Comparison of ENCODE assay signal across 1 cellular context in genomic region chr9:35102769-35103659, GRCh38.
TF ChIP-seq lines count a peak whose summit lies in the region.

STOML2 (minus strand) TSS chr9:35103131; CDS start chr9:35103094, 37 bp downstream.

TF ChIP-seq in HepG2, 621 proteins besides CTCF, POLR2A, EP300 and RAD21 (continued from another document and continues in another):
- TF ChIP-seq, protein P1, sequence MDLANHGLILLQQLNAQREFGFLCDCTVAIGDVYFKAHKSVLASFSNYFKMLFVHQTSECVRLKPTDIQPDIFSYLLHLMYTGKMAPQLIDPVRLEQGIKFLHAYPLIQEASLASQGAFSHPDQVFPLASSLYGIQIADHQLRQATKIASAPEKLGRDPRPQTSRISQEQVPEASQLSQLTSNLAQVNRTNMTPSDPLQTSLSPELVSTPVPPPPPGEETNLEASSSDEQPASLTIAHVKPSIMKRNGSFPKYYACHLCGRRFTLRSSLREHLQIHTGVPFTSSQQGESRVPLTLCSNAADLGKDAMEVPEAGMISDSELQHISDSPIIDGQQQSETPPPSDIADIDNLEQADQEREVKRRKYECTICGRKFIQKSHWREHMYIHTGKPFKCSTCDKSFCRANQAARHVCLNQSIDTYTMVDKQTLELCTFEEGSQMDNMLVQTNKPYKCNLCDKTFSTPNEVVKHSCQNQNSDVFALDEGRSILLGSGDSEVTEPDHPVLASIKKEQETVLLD (CRISPR knock-in tag; IDR thresholded peaks at IDR 0.05; ENCODE audit: low read depth) = peak; percentile 75
- no peak for TF ChIP-seq CCAR2 (optimal IDR thresholded peaks at IDR 0.05; ENCODE audit: low read depth, low read length)
- peak; percentile 91 for TF ChIP-seq UBTF (CRISPR knock-in tag; IDR thresholded peaks at IDR 0.05)
- TF ChIP-seq MTF1 (CRISPR knock-in tag; IDR thresholded peaks at IDR 0.05) = no peak
- TF ChIP-seq HNRNPH1 (optimal IDR thresholded peaks at IDR 0.05; ENCODE audit: low read depth, low read length) = no peak
- TF ChIP-seq FIP1L1 (IDR thresholded peaks at IDR 0.05; ENCODE audit: borderline replicate concordance, insufficient read depth, low read depth, low read length) = no peak
- no peak for TF ChIP-seq ZNF615 (CRISPR knock-in tag; IDR thresholded peaks at IDR 0.05; ENCODE audit: borderline replicate concordance)
- no peak for TF ChIP-seq POLR2AphosphoS2 (IDR thresholded peaks at IDR 0.05; ENCODE audit: low read depth, low read length)
- peak; percentile 63; the same call in 1 of the 2 replicates for TF ChIP-seq ZSCAN9 (CRISPR knock-in tag; IDR thresholded peaks at IDR 0.05; ENCODE audit: borderline replicate concordance)
- TF ChIP-seq, protein P2, sequence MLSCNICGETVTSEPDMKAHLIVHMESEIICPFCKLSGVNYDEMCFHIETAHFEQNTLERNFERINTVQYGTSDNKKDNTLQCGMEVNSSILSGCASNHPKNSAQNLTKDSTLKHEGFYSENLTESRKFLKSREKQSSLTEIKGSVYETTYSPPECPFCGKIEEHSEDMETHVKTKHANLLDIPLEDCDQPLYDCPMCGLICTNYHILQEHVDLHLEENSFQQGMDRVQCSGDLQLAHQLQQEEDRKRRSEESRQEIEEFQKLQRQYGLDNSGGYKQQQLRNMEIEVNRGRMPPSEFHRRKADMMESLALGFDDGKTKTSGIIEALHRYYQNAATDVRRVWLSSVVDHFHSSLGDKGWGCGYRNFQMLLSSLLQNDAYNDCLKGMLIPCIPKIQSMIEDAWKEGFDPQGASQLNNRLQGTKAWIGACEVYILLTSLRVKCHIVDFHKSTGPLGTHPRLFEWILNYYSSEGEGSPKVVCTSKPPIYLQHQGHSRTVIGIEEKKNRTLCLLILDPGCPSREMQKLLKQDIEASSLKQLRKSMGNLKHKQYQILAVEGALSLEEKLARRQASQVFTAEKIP (CRISPR knock-in tag; IDR thresholded peaks at IDR 0.05; ENCODE audit: borderline replicate concordance) = no peak
- TF ChIP-seq MNT (IDR thresholded peaks at IDR 0.05) = peak; percentile 39; the same call in 1 of the 2 replicates
- TF ChIP-seq AHDC1 (CRISPR knock-in tag; IDR thresholded peaks at IDR 0.05; ENCODE audit: borderline replicate concordance) = no peak
- TF ChIP-seq, protein P3, sequence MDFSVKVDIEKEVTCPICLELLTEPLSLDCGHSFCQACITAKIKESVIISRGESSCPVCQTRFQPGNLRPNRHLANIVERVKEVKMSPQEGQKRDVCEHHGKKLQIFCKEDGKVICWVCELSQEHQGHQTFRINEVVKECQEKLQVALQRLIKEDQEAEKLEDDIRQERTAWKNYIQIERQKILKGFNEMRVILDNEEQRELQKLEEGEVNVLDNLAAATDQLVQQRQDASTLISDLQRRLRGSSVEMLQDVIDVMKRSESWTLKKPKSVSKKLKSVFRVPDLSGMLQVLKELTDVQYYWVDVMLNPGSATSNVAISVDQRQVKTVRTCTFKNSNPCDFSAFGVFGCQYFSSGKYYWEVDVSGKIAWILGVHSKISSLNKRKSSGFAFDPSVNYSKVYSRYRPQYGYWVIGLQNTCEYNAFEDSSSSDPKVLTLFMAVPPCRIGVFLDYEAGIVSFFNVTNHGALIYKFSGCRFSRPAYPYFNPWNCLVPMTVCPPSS (IDR thresholded peaks at IDR 0.05) = no peak
- TF ChIP-seq TP53 (CRISPR knock-in tag; conservative IDR thresholded peaks at IDR 0.05) = 0 out of 2 replicates have a peak, but pooled peaks have one; percentile 49
- TF ChIP-seq ZNF776 (CRISPR knock-in tag; IDR thresholded peaks at IDR 0.05) = no peak
- TF ChIP-seq, protein P4, sequence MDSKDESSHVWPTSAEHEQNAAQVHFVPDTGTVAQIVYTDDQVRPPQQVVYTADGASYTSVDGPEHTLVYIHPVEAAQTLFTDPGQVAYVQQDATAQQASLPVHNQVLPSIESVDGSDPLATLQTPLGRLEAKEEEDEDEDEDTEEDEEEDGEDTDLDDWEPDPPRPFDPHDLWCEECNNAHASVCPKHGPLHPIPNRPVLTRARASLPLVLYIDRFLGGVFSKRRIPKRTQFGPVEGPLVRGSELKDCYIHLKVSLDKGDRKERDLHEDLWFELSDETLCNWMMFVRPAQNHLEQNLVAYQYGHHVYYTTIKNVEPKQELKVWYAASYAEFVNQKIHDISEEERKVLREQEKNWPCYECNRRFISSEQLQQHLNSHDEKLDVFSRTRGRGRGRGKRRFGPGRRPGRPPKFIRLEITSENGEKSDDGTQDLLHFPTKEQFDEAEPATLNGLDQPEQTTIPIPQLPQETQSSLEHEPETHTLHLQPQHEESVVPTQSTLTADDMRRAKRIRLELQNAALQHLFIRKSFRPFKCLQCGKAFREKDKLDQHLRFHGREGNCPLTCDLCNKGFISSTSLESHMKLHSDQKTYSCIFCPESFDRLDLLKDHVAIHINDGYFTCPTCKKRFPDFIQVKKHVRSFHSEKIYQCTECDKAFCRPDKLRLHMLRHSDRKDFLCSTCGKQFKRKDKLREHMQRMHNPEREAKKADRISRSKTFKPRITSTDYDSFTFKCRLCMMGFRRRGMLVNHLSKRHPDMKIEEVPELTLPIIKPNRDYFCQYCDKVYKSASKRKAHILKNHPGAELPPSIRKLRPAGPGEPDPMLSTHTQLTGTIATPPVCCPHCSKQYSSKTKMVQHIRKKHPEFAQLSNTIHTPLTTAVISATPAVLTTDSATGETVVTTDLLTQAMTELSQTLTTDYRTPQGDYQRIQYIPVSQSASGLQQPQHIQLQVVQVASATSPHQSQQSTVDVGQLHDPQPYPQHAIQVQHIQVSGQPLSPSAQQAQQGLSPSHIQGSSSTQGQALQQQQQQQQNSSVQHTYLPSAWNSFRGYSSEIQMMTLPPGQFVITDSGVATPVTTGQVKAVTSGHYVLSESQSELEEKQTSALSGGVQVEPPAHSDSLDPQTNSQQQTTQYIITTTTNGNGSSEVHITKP (CRISPR knock-in tag; IDR thresholded peaks at IDR 0.05; ENCODE audit: low read depth) = no peak
- TF ChIP-seq ISL2 (CRISPR knock-in tag; IDR thresholded peaks at IDR 0.05) = peak; percentile 76; the same call in 1 of the 2 replicates
- TF ChIP-seq, protein P5, sequence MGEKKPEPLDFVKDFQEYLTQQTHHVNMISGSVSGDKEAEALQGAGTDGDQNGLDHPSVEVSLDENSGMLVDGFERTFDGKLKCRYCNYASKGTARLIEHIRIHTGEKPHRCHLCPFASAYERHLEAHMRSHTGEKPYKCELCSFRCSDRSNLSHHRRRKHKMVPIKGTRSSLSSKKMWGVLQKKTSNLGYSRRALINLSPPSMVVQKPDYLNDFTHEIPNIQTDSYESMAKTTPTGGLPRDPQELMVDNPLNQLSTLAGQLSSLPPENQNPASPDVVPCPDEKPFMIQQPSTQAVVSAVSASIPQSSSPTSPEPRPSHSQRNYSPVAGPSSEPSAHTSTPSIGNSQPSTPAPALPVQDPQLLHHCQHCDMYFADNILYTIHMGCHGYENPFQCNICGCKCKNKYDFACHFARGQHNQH (CRISPR knock-in tag; IDR thresholded peaks at IDR 0.05) = peak; percentile 58; the same call in 1 of the 2 replicates
- TF ChIP-seq SRSF4 (IDR thresholded peaks at IDR 0.05; ENCODE audit: low read depth, low read length, poor library complexity, severe bottlenecking) = no peak
- peak; percentile 97 for TF ChIP-seq KDM5A (IDR thresholded peaks at IDR 0.05; ENCODE audit: borderline replicate concordance, low read length)
- TF ChIP-seq AKAP8 (CRISPR knock-in tag; IDR thresholded peaks at IDR 0.05) = peak; percentile 77
- no peak for TF ChIP-seq SSRP1 (CRISPR knock-in tag; IDR thresholded peaks at IDR 0.05)
- no peak; the same call in 1 of the 2 replicates for TF ChIP-seq ZNF607 (CRISPR knock-in tag; IDR thresholded peaks at IDR 0.05; ENCODE audit: borderline replicate concordance)
- peak; percentile 66; the same call in 1 of the 2 replicates for TF ChIP-seq THRA (CRISPR knock-in tag; IDR thresholded peaks at IDR 0.05; ENCODE audit: borderline replicate concordance)
- TF ChIP-seq, protein P6, sequence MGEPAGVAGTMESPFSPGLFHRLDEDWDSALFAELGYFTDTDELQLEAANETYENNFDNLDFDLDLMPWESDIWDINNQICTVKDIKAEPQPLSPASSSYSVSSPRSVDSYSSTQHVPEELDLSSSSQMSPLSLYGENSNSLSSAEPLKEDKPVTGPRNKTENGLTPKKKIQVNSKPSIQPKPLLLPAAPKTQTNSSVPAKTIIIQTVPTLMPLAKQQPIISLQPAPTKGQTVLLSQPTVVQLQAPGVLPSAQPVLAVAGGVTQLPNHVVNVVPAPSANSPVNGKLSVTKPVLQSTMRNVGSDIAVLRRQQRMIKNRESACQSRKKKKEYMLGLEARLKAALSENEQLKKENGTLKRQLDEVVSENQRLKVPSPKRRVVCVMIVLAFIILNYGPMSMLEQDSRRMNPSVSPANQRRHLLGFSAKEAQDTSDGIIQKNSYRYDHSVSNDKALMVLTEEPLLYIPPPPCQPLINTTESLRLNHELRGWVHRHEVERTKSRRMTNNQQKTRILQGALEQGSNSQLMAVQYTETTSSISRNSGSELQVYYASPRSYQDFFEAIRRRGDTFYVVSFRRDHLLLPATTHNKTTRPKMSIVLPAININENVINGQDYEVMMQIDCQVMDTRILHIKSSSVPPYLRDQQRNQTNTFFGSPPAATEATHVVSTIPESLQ (CRISPR knock-in tag; conservative IDR thresholded peaks at IDR 0.05) = no peak
- no peak for TF ChIP-seq ZNF720 (CRISPR knock-in tag; IDR thresholded peaks at IDR 0.05)
- peak; percentile 83 for TF ChIP-seq IRF9 (CRISPR knock-in tag; IDR thresholded peaks at IDR 0.05; ENCODE audit: borderline replicate concordance)
